Comparison of ENCODE assay signal across 8 cellular contexts in genomic region chr2:32008811-32009478, GRCh38. TPM values are rescaled to one million over a fixed set of nuclear protein-coding genes. Genes with fewer than 3 reads are reported as not detected.
DNase-seq lines count a peak whose midpoint lies in the region; ATAC-seq and TF ChIP-seq lines count a peak whose summit lies in the region.

No MANE protein-coding gene starts in this region.

- TF ChIP-seq CTCF in HFF-Myc (IDR thresholded peaks at IDR 0.05; ENCODE audit: low read depth, low read length, missing control alignments) (no peak), activated B cell treated with CpG ODN at 0.5 μM for 24 hours (IDR thresholded peaks at IDR 0.05) (no peak), fibroblast of the aortic adventitia (IDR thresholded peaks at IDR 0.05; ENCODE audit: insufficient read depth, low read length) (no peak), prostate gland (IDR thresholded peaks at IDR 0.05) (no peak)

- no peaks in the 10 kb centered on the region for H3K27me3 Mint-ChIP-seq in activated B cell treated with CpG ODN at 0.5 μM for 24 hours

- peak overlapping the region; percentile 80 to 85 for H3K27ac ChIP-seq in prostate gland

- peak overlapping the region; percentile 86 for H3K27ac Mint-ChIP-seq in activated B cell treated with CpG ODN at 0.5 μM for 24 hours

- 0% methylated on average over 9 of the region's 9 CpGs for WGBS in prostate gland

- peaks cover 16% of the 10 kb centered on the region for H3K36me3 Mint-ChIP-seq in activated B cell treated with CpG ODN at 0.5 μM for 24 hours (ENCODE audit: low read depth)

- no peaks in the 10 kb centered on the region for H3K9me3 ChIP-seq in prostate gland

- CTCF ChIA-PET in activated B cell treated with CpG ODN at 0.5 μM for 24 hours (lab: Charles Lee), result interaction anchor here (1.5 kb wide), 1 partner anchor 18 kb away, joined by 3 read pairs; no protein-coding TSS in a partner anchor

- no peak for TF ChIP-seq POLR2A in prostate gland (IDR thresholded peaks at IDR 0.05)

- H3K9me3 Mint-ChIP-seq in activated B cell treated with CpG ODN at 0.5 μM for 24 hours, result no peaks in the 10 kb centered on the region

- H3K4me1 Mint-ChIP-seq in activated B cell treated with CpG ODN at 0.5 μM for 24 hours, result peaks cover 54% of the 10 kb centered on the region

- H3K4me3 Mint-ChIP-seq in activated B cell treated with CpG ODN at 0.5 μM for 24 hours, result peak overlapping the region; percentile 92

- intact Hi-C loops in activated B cell treated with CpG ODN at 0.5 μM for 24 hours (cut with micrococcal nuclease), result loop anchor here (2.0 kb wide), 2 partner anchors 18 to 52 kb away; no protein-coding TSS in a partner anchor
- intact Hi-C loops in prostate gland (cut with DNase I), result loop anchor here (1.0 kb wide), 1 partner anchor 54 kb away; the partner anchor contains the start of gene SPAST

- ATAC-seq in activated B cell treated with CpG ODN at 0.5 μM for 24 hours (ENCODE audit: low read depth) (no peak), GM18519 (IDR thresholded peaks at IDR 0.05; ENCODE audit: low FRiP score, unreplicated experiment) (no peak)

- DNase-seq in COR-L47 (lab: John Stamatoyannopoulos, UW) (peak; percentile 22), HFF-Myc (ENCODE audit: extremely low read depth, low read depth) (no peak), activated B cell treated with CpG ODN at 0.5 μM for 24 hours (no peak), fibroblast of the aortic adventitia (ENCODE audit: low read depth) (peak; percentile 31), prostate gland (ENCODE audit: low spot score) (peak; percentile 15), NCI-H226 (no peak), foreskin melanocyte (no peak)

- peaks cover 8% of the 10 kb centered on the region for H3K4me1 ChIP-seq in prostate gland (replicated peaks)

- no peaks in the 10 kb centered on the region for H3K36me3 ChIP-seq in prostate gland

- no peaks in the 10 kb centered on the region for H3K27me3 ChIP-seq in prostate gland (replicated peaks; ENCODE audit: insufficient read depth)

- peak overlapping the region; percentile 88 for H3K4me3 ChIP-seq in HFF-Myc (replicated peaks; ENCODE audit: low read depth, low read length)
- peak overlapping the region; percentile 82 for H3K4me3 ChIP-seq in fibroblast of the aortic adventitia (ENCODE audit: low read depth, low read length)
- H3K4me3 ChIP-seq in prostate gland, result peak overlapping the region; percentile 66 to 83

- POLR2A ChIA-PET in activated B cell treated with CpG ODN at 0.5 μM for 24 hours (lab: Charles Lee), result interaction anchor here (0.6 to 2.2 kb wide), 12 partner anchors 10 to 157 kb away, joined by 3 to 16 read pairs (median 3); partner anchors contain the start of genes DPY30, SLC30A6 and SPAST

RNA-seq across cellular contexts. Expression of gene MEMO1, which starts 1.9 kb away (rescaled TPM):
- total RNA-seq in activated B cell treated with CpG ODN at 0.5 μM for 24 hours, result 68.7 and 71.6 TPM in 2 replicates
- 5.6 and 41.2 TPM in 2 replicates for total RNA-seq in fibroblast of the aortic adventitia (ENCODE audit: low replicate concordance)
- total RNA-seq in prostate gland, result 10 to 100 TPM; 25.7 to 38.7 TPM

RNA-seq across cellular contexts. Expression of gene DPY30, which starts 30.7 kb away (rescaled TPM):
- total RNA-seq in activated B cell treated with CpG ODN at 0.5 μM for 24 hours (36.2 and 37.6 TPM in 2 replicates), fibroblast of the aortic adventitia (ENCODE audit: low replicate concordance) (43.6 and 77.6 TPM in 2 replicates), prostate gland (10 to 100 TPM; 36.5 to 93.3 TPM)

RNA-seq across cellular contexts. Expression of gene SPAST, which starts 54.4 kb away (rescaled TPM):
- total RNA-seq in activated B cell treated with CpG ODN at 0.5 μM for 24 hours, result 17.6 and 20.8 TPM in 2 replicates
- 26.6 and 37.3 TPM in 2 replicates for total RNA-seq in fibroblast of the aortic adventitia (ENCODE audit: low replicate concordance)
- total RNA-seq in prostate gland, result 10 to 100 TPM; 19.4 to 28.1 TPM

Comparison
In these comparisons a context has a peak if more than half of its experiments do, and no peak if none do; other contexts are left out.
1. DNase-seq: peak in COR-L47 (single experiment), fibroblast of the aortic adventitia (single experiment) and prostate gland (single experiment); none in HFF-Myc (single experiment), activated B cell treated with CpG ODN at 0.5 μM for 24 hours (single experiment), NCI-H226 (single experiment) and foreskin melanocyte (single experiment).
2. Peak in every context shown above with its lines, with median percentiles within 50 percentile points of each other: H3K4me3 ChIP-seq.